In genomic region chr9:134983506-134984371, GRCh38 we compare ENCODE assay signal across 17 cellular contexts.
"Had no signal": no experiment of that assay in that cellular context is flagged by ENCODE, and none has a peak within 500 bp of the region (broad histone marks: within the 10 kb centered on the region; RNA-seq: fewer than 3 reads in every experiment).

No MANE protein-coding gene starts in this region.

- H3K36me3 Mint-ChIP-seq: brain, neural progenitor cell had no signal

- DNase-seq: activated CD4-positive, alpha-beta T cell treated with anti-CD3 and anti-CD28 coated beads, Interleukin-2, amount 50 U/mL, for 4 hours; anterior cingulate cortex; stimulated activated CD4-positive, alpha-beta T cell treated with anti-CD3 and anti-CD28 coated beads, Interleukin-4, amount 100 ng/mL, for 1 hour; stimulated activated naive CD8-positive, alpha-beta T cell treated with anti-CD3 and anti-CD28 coated beads, Interleukin-15, amount 100 ng/mL, for 72 hours; T-helper 17 cell had no signal

- H3K4me1 ChIP-seq: esophagus muscularis mucosa, neural progenitor cell, psoas muscle had no signal

- H3K4me3 Mint-ChIP-seq: activated naive CD4-positive, alpha-beta T cell treated with anti-CD3 and anti-CD28 coated beads for 36 hours; activated naive CD8-positive, alpha-beta T cell treated with anti-CD3 and anti-CD28 coated beads, Interleukin-2, amount 50 U/mL, for 24 hours; activated T-helper 17 cell treated with anti-CD3 and anti-CD28 coated beads, Interleukin-2, amount 50 U/mL, for 72 hours; brain; central memory CD8-positive, alpha-beta T cell; neural progenitor cell; stimulated activated naive CD8-positive, alpha-beta T cell treated with anti-CD3 and anti-CD28 coated beads, Interleukin-15, amount 100 ng/mL, for 72 hours; T-helper 17 cell had no signal

- H3K27ac ChIP-seq: coronary artery, esophagus muscularis mucosa, heart right ventricle, neural progenitor cell, psoas muscle, VCaP had no signal

- H3K27me3 Mint-ChIP-seq: stimulated activated naive CD8-positive, alpha-beta T cell treated with anti-CD3 and anti-CD28 coated beads, Interleukin-15, amount 100 ng/mL, for 72 hours had no signal

- H3K36me3 ChIP-seq: esophagus muscularis mucosa, heart right ventricle, neural progenitor cell had no signal

- H3K4me3 ChIP-seq: coronary artery, esophagus muscularis mucosa, heart right ventricle, neural progenitor cell, psoas muscle, smooth muscle cell had no signal

- H3K27ac Mint-ChIP-seq: activated naive CD4-positive, alpha-beta T cell treated with anti-CD3 and anti-CD28 coated beads for 36 hours; activated naive CD8-positive, alpha-beta T cell treated with anti-CD3 and anti-CD28 coated beads, Interleukin-2, amount 50 U/mL, for 24 hours; activated T-helper 17 cell treated with anti-CD3 and anti-CD28 coated beads, Interleukin-2, amount 50 U/mL, for 72 hours; brain; stimulated activated naive CD8-positive, alpha-beta T cell treated with anti-CD3 and anti-CD28 coated beads, Interleukin-15, amount 100 ng/mL, for 72 hours; T-helper 17 cell had no signal

- H3K4me1 Mint-ChIP-seq: activated naive CD8-positive, alpha-beta T cell treated with anti-CD3 and anti-CD28 coated beads, Interleukin-2, amount 50 U/mL, for 24 hours; activated T-helper 17 cell treated with anti-CD3 and anti-CD28 coated beads, Interleukin-2, amount 50 U/mL, for 72 hours; brain; central memory CD8-positive, alpha-beta T cell; stimulated activated naive CD8-positive, alpha-beta T cell treated with anti-CD3 and anti-CD28 coated beads, Interleukin-15, amount 100 ng/mL, for 72 hours; T-helper 17 cell had no signal

- ATAC-seq: activated T-helper 17 cell treated with anti-CD3 and anti-CD28 coated beads, Interleukin-2, amount 50 U/mL, for 72 hours; stimulated activated naive CD8-positive, alpha-beta T cell treated with anti-CD3 and anti-CD28 coated beads, Interleukin-15, amount 100 ng/mL, for 72 hours; T-helper 17 cell had no signal

- H3K27me3 ChIP-seq: neural progenitor cell had no signal
